Comparison of ENCODE assay signal across 13 cellular contexts in the genomic region with DNA sequence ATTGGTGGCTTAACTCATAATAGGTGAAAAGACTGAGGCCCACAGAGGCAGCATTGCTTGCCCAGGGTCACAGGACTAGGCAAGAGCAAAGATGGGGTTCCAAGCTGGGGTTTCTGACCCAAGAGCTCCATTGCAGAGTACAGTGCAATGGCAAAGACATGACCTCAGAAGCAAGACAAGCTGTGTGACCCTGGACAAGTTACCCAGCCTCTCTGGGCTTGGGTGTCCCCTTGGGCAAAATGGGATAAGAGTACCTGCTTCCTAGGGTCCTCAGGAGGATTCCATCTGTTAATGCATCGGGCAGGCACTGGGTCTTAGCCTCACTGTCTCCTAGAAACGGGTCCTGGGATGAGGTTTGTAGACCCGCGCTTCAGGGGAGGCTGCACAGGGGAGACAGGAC.
DNase-seq lines count a peak whose midpoint lies in the region; ATAC-seq and TF ChIP-seq lines count a peak whose summit lies in the region.
"Had no signal": no experiment of that assay in that cellular context is flagged by ENCODE, and none has a peak within 500 bp of the region (broad histone marks: within the 10 kb centered on the region; RNA-seq: fewer than 3 reads in every experiment).

No MANE protein-coding gene starts in this region.

- no peak overlapping the region for H3K23ac ChIP-seq in mesenchymal stem cell (ENCODE audit: low read length in 2 of 2)

- peak overlapping the region; percentile 81 for H2AK5ac ChIP-seq in mesenchymal stem cell (ENCODE audit: low read length, severe bottlenecking)

- H3K4me3 ChIP-seq in Panc1 (ENCODE audit: low read depth in 2 of 2, low read length in 2 of 2) (no peak overlapping the region), body of pancreas (no peak overlapping the region), mesenchymal stem cell (ENCODE audit: insufficient read depth in 1 of 2, low read depth in 1 of 2, low read length in 2 of 2) (no peak overlapping the region), testis (no peak overlapping the region)

- H2BK12ac ChIP-seq in mesenchymal stem cell (ENCODE audit: low read length in 2 of 2): peak overlapping the region; percentile 78 to 95

- H3K27me3 ChIP-seq in Panc1 (ENCODE audit: control insufficient read depth, insufficient read depth, low read length): no peaks in the 10 kb centered on the region
- no peaks in the 10 kb centered on the region for H3K27me3 ChIP-seq in body of pancreas
- H3K27me3 ChIP-seq in mesenchymal stem cell (ENCODE audit: control insufficient read depth in 1 of 2, insufficient read depth in 1 of 2, low read length in 2 of 2): no peaks in the 10 kb centered on the region
- H3K27me3 ChIP-seq in testis: no peaks in the 10 kb centered on the region

- CTCF ChIA-PET in Panc1 (lab: Charles Lee): no interaction called here

- no peak overlapping the region for H4K91ac ChIP-seq in mesenchymal stem cell (ENCODE audit: low read length)

- no peak for TF ChIP-seq POLR2A in body of pancreas (IDR thresholded peaks at IDR 0.05)
- no peak for TF ChIP-seq POLR2A in testis (IDR thresholded peaks at IDR 0.05)

- H3K18ac ChIP-seq in mesenchymal stem cell (ENCODE audit: low read depth in 1 of 2, low read length in 2 of 2): peak overlapping the region; percentile 23 to 55

- H3K79me1 ChIP-seq in mesenchymal stem cell (replicated peaks; ENCODE audit: low read length, poor library complexity, severe bottlenecking): no peaks in the 10 kb centered on the region

- 70% methylated on average over 4 of the region's 4 CpGs for WGBS in body of pancreas, 2 donors
- WGBS in mesenchymal stem cell: 88% methylated on average over 4 of the region's 4 CpGs
- 47 to 55% methylated on average over 3 to 4 of the region's 4 CpGs for WGBS in testis, 2 donors

- DNase-seq in Panc1 (ENCODE audit: low read depth, low spot score) (no peak), body of pancreas (no peak), mesenchymal stem cell (no peak), testis (no peak), OCI-M1 (lab: John Stamatoyannopoulos, UW) (no peak)
- DNase-seq in activated CD8-positive, alpha-beta memory T cell treated with anti-CD3 and anti-CD28 coated beads, Interleukin-2, amount 50 U/mL, for 4 hours: no peak
- DNase-seq in activated naive CD4-positive, alpha-beta T cell (lab: John Stamatoyannopoulos, UW): no peak
- DNase-seq: activated CD4-positive, alpha-beta T cell treated with anti-CD3 and anti-CD28 coated beads for 4 hours; activated gamma-delta T cell; NCI-H1417; NCI-H748 treated with DMSO at 0.1 percent for 48 hours; stimulated activated CD4-positive, alpha-beta T cell treated with anti-CD3 and anti-CD28 coated beads, Interleukin-2, amount 100 ng/mL, for 24 hours; SW 1271 had no signal

- TF ChIP-seq CTCF in Panc1 (IDR thresholded peaks at IDR 0.05) (no peak), body of pancreas (IDR thresholded peaks at IDR 0.05) (no peak), testis (IDR thresholded peaks at IDR 0.05) (no peak)

- peak overlapping the region; percentile 49 for H2BK5ac ChIP-seq in mesenchymal stem cell (ENCODE audit: low read depth, low read length, poor library complexity, severe bottlenecking)

- H3K27ac ChIP-seq in Panc1 (ENCODE audit: low read length): peak overlapping the region; percentile 98
- peak overlapping the region in 3 of 4 donors; percentile 46 to 54 (median 48) for H3K27ac ChIP-seq in body of pancreas
- H3K27ac ChIP-seq in mesenchymal stem cell (ENCODE audit: low read length, poor library complexity, severe bottlenecking): peak overlapping the region; percentile 7
- H3K27ac ChIP-seq in testis: peak overlapping the region; percentile 5 to 33

- POLR2A ChIA-PET in Panc1 (lab: Charles Lee): interaction anchor here (0.5 kb wide), 1 partner anchor 76 kb away, joined by 3 read pairs; no protein-coding TSS in a partner anchor

- no peaks in the 10 kb centered on the region for H3K9me3 ChIP-seq in Panc1 (ENCODE audit: control insufficient read depth, insufficient read depth, low read depth, low read length)
- no peaks in the 10 kb centered on the region for H3K9me3 ChIP-seq in body of pancreas
- H3K9me3 ChIP-seq in mesenchymal stem cell (ENCODE audit: control insufficient read depth, low read length): no peaks in the 10 kb centered on the region
- H3K9me3 ChIP-seq in testis: no peaks in the 10 kb centered on the region

- ATAC-seq in Panc1: no peak
- ATAC-seq in body of pancreas: no peak

- H3K14ac ChIP-seq in mesenchymal stem cell (ENCODE audit: low read length in 2 of 2): no peak overlapping the region

- H4K8ac ChIP-seq in mesenchymal stem cell (ENCODE audit: low read length): no peak overlapping the region

- BruUV-seq in Panc1 (replicated peaks; lab: Mats Ljungman, UMichigan): no TSS peak

- H3K9ac ChIP-seq in mesenchymal stem cell (ENCODE audit: low read length): no peak overlapping the region

- H3K4me1 ChIP-seq in Panc1 (ENCODE audit: control insufficient read depth, insufficient read depth, low read length) (peaks cover 74% of the 10 kb centered on the region), body of pancreas (peaks cover 24% of the 10 kb centered on the region), mesenchymal stem cell (ENCODE audit: control insufficient read depth, insufficient read depth, low read depth, low read length) (peaks cover 69% of the 10 kb centered on the region), testis (peaks cover 53% of the 10 kb centered on the region)

- H2BK120ac ChIP-seq in mesenchymal stem cell (ENCODE audit: low read depth, low read length): no peak overlapping the region

- no peak overlapping the region for H3K4me2 ChIP-seq in mesenchymal stem cell (ENCODE audit: low read length, poor library complexity, severe bottlenecking)

- no peak overlapping the region for H2BK15ac ChIP-seq in mesenchymal stem cell (ENCODE audit: low read depth, poor library complexity, severe bottlenecking)

- in situ Hi-C loops in Panc1 (cut with HindIII; ENCODE audit: low pct_unique_long_range_greater_than_20kb, low sequenced_read_pairs): no loop called here

- H3K36me3 ChIP-seq in Panc1 (ENCODE audit: control insufficient read depth, insufficient read depth, low read length) (no peaks in the 10 kb centered on the region), body of pancreas (replicated peaks in 1 of 2; ENCODE audit: insufficient read depth in 1 of 2, low read depth in 2 of 2) (no peaks in the 10 kb centered on the region), mesenchymal stem cell (ENCODE audit: control insufficient read depth in 1 of 2, insufficient read depth in 2 of 2, low read depth in 1 of 2, low read length in 2 of 2) (no peaks in the 10 kb centered on the region), testis (ENCODE audit: low read depth, missing control alignments) (no peaks in the 10 kb centered on the region)

- intact Hi-C loops in Panc1 (cut with micrococcal nuclease; ENCODE audit: unreplicated experiment) (no loop called here), body of pancreas (cut with DNase I) (no loop called here), testis (cut with DNase I; ENCODE audit: low total_unique reads) (no loop called here)

- H3K4ac ChIP-seq in mesenchymal stem cell (ENCODE audit: low read depth in 1 of 2, low read length in 2 of 2): peak overlapping the region; percentile 25 to 77

- no peak overlapping the region for H2AFZ ChIP-seq in mesenchymal stem cell (ENCODE audit: low read depth, low read length)

Comparison
In these comparisons a context has a peak if more than half of its experiments do, and no peak if none do; other contexts are left out.
1. H3K27ac ChIP-seq: peak in every context shown above with its lines; median percentile 98 in Panc1; 48 in body of pancreas; 19 in testis; 7 in mesenchymal stem cell.